17 cellular contexts compared by ENCODE assay signal in the genomic region with DNA sequence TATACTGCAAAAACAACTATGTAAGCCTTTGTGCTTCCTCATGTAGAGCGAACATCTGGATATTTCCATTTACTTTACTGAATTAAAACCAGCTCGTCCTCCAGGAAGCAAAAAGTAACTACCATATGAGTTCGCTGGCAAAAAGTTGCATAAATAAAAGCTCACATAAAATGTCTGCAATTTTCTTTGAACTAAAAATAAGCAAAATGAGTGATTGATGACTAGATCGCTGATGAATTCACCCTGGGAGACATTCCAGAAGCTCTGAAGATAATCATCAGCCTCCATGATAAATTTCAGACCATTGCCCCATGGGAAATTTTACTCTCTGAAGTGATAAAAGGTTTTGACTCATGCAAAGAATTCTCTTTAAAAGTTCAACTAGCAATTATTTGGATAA.
A peak's percentile ranks its signal among the peaks of the same experiment; 100 is the strongest.
DNase-seq lines count a peak whose midpoint lies in the region; ATAC-seq, FAIRE-seq and TF ChIP-seq lines count a peak whose summit lies in the region.
"Had no signal": no experiment of that assay in that cellular context is flagged by ENCODE, and none has a peak within 500 bp of the region (broad histone marks: within the 10 kb centered on the region; RNA-seq: fewer than 3 reads in every experiment).

No MANE protein-coding gene starts in this region.

- no peak overlapping the region for H3K27ac ChIP-seq in mammary epithelial cell (ENCODE audit: insufficient read depth, low read depth, low read length)
- H3K27ac ChIP-seq: BLaER1 treated with 17β-estradiol and CSF1 and Interleukin-3, amounts not matched to agents 10 nM and 100 nM; colonic mucosa; HL-60; left ventricle myocardium inferior; neutrophil had no signal

- TF ChIP-seq POLR2A in H54 (IDR thresholded peaks at IDR 0.05; ENCODE audit: low read depth, low read length): no peak

- no peaks in the 10 kb centered on the region for H3K36me3 ChIP-seq in mammary epithelial cell (ENCODE audit: insufficient read depth, low read length)
- H3K36me3 ChIP-seq: BLaER1 treated with 17β-estradiol and CSF1 and Interleukin-3, amounts not matched to agents 10 nM and 100 nM; colonic mucosa; left ventricle myocardium inferior; neutrophil had no signal

- POLR2A ChIA-PET in AG04449 (lab: Yijun Ruan, JAX): interaction anchor here (0.8 to 2.7 kb wide), 3 partner anchors 31 to 173 kb away, joined by 3 to 20 read pairs (median 3); partner anchors contain the start of gene TNFRSF19

- FAIRE-seq in HTR-8/SVneo (lab: Jason Lieb, UNC): no peak
- no peak for FAIRE-seq in H54 (lab: Jason Lieb, UNC)

- no peak for TF ChIP-seq CTCF in AG04449 (IDR thresholded peaks at IDR 0.05; ENCODE audit: insufficient read depth, low read length, missing control alignments)
- TF ChIP-seq CTCF in mammary epithelial cell (conservative IDR thresholded peaks at IDR 0.05 in 1 of 2, IDR thresholded peaks at IDR 0.05 in 1 of 2; ENCODE audit: extremely low read depth in 1 of 2, insufficient read depth in 1 of 2, low read depth in 1 of 2, low read length in 2 of 2): no peak

- BruUV-seq in mammary epithelial cell (replicated peaks; lab: Mats Ljungman, UMichigan): no TSS peak

- H3K27me3 ChIP-seq in mammary epithelial cell (ENCODE audit: insufficient read depth, low read length): peaks cover 2% of the 10 kb centered on the region
- H3K27me3 ChIP-seq: BLaER1 treated with 17β-estradiol and CSF1 and Interleukin-3, amounts not matched to agents 10 nM and 100 nM; colonic mucosa had no signal

- intact Hi-C loops in mammary epithelial cell (cut with micrococcal nuclease): no loop called here

- no peaks in the 10 kb centered on the region for H4K20me1 ChIP-seq in mammary epithelial cell (ENCODE audit: insufficient read depth, low read length)
- H4K20me1 ChIP-seq: BLaER1 treated with 17β-estradiol and CSF1 and Interleukin-3, amounts not matched to agents 10 nM and 100 nM had no signal

- no peaks in the 10 kb centered on the region for H3K9me3 ChIP-seq in mammary epithelial cell (replicated peaks; ENCODE audit: insufficient read depth, low read length)
- H3K9me3 ChIP-seq: BLaER1 treated with 17β-estradiol and CSF1 and Interleukin-3, amounts not matched to agents 10 nM and 100 nM; colonic mucosa; left ventricle myocardium inferior; neutrophil had no signal

- H3K9ac ChIP-seq in mammary epithelial cell (ENCODE audit: insufficient read depth, low read length): no peak overlapping the region
- H3K9ac ChIP-seq: BLaER1 treated with 17β-estradiol and CSF1 and Interleukin-3, amounts not matched to agents 10 nM and 100 nM had no signal

- no peak overlapping the region for H3K4me2 ChIP-seq in mammary epithelial cell (ENCODE audit: insufficient read depth, low read depth, low read length)
- H3K4me2 ChIP-seq: BLaER1 treated with 17β-estradiol and CSF1 and Interleukin-3, amounts not matched to agents 10 nM and 100 nM had no signal

- dilution Hi-C loops in mammary epithelial cell (cut with HindIII; ENCODE audit: low sequenced_read_pairs): no loop called here

- no peak for ATAC-seq in GM18868 (IDR thresholded peaks at IDR 0.05; ENCODE audit: unreplicated experiment)
- ATAC-seq: Panc1 had no signal

- in situ Hi-C loops in mammary epithelial cell (cut with MboI; ENCODE audit: low sequenced_read_pairs in 2 of 2): no loop called here

- DNase-seq in AG04449 (ENCODE audit: low read depth, low spot score): peak; percentile 93
- peak; percentile 41 for DNase-seq in HTR-8/SVneo (ENCODE audit: insufficient read length, low spot score)
- DNase-seq in mammary epithelial cell: peak; percentile 16
- peak; percentile 21 for DNase-seq in left kidney (ENCODE audit: low read depth, low spot score)
- no peak for DNase-seq in nucleus accumbens (lab: John Stamatoyannopoulos, UW)
- no peak for DNase-seq in stimulated activated CD4-positive, alpha-beta T cell treated with anti-CD3 and anti-CD28 coated beads, Interleukin-4, amount 100 ng/mL, for 1 hour
- DNase-seq in H54 (ENCODE audit: insufficient read length, low spot score): no peak
- DNase-seq: colonic mucosa; left ventricle myocardium inferior; NCI-H1048; stimulated activated CD4-positive, alpha-beta T cell treated with anti-CD3 and anti-CD28 coated beads, Interleukin-15, amount 100 ng/mL, for 24 hours; stimulated activated CD8-positive, alpha-beta memory T cell treated with anti-CD3 and anti-CD28 coated beads, Interleukin-4, amount 100 ng/mL, for 48 hours had no signal

- H3K4me3 ChIP-seq in AG04449 (ENCODE audit: low read depth, low read length) (no peak overlapping the region), mammary epithelial cell (replicated peaks in 1 of 3; ENCODE audit: insufficient read depth in 1 of 3, low read depth in 2 of 3, low read length in 3 of 3) (no peak overlapping the region)
- H3K4me3 ChIP-seq: BLaER1 treated with 17β-estradiol and CSF1 and Interleukin-3, amounts not matched to agents 10 nM and 100 nM; colonic mucosa; left ventricle myocardium inferior had no signal

- 70% methylated on average over 4 of the region's 4 CpGs for WGBS in mammary epithelial cell (ENCODE audit: low coverage, missing lambda C conversion rate)

- peaks cover 3% of the 10 kb centered on the region for H3K4me1 ChIP-seq in mammary epithelial cell (ENCODE audit: insufficient read depth, low read length)
- H3K4me1 ChIP-seq: BLaER1 treated with 17β-estradiol and CSF1 and Interleukin-3, amounts not matched to agents 10 nM and 100 nM; colonic mucosa had no signal

- no peaks in the 10 kb centered on the region for H3K79me2 ChIP-seq in mammary epithelial cell (ENCODE audit: insufficient read depth, low read length)

- H2AFZ ChIP-seq in mammary epithelial cell (ENCODE audit: low read depth, low read length): no peak overlapping the region

- CTCF ChIA-PET in AG04449 (lab: Yijun Ruan, JAX): interaction anchor here (0.9 to 1.1 kb wide), 2 partner anchors 9 to 37 kb away, joined by 3 read pairs; no protein-coding TSS in a partner anchor
- CTCF ChIA-PET in mammary epithelial cell (lab: Charles Lee; ENCODE audit: low non-redundant PET): no interaction called here

Comparison
In these comparisons a context has a peak if more than half of its experiments do, and no peak if none do; other contexts are left out.
1. DNase-seq: peak in AG04449 (single experiment), HTR-8/SVneo (single experiment), mammary epithelial cell (single experiment) and left kidney (single experiment); none in nucleus accumbens (0 of 56), stimulated activated CD4-positive, alpha-beta T cell treated with anti-CD3 and anti-CD28 coated beads, Interleukin-4, amount 100 ng/mL, for 1 hour (single experiment) and H54 (single experiment).